ENCODE assay signal across 23 cellular contexts in genomic region chr21:10464975-10465374, GRCh38. TPM values are rescaled to one million over a fixed set of nuclear protein-coding genes. Genes with fewer than 3 reads are reported as not detected.
"Had no signal": no experiment of that assay in that cellular context is flagged by ENCODE, and none has a peak within 500 bp of the region (broad histone marks: within the 10 kb centered on the region; RNA-seq: fewer than 3 reads in every experiment).

No MANE protein-coding gene starts in this region.

- H3K4me1 ChIP-seq: ascending aorta, breast epithelium, esophagus muscularis mucosa, gastroesophageal sphincter, heart left ventricle had no signal

- H3K4me3 Mint-ChIP-seq: activated CD4-positive, alpha-beta T cell treated with anti-CD3 and anti-CD28 coated beads, Interleukin-2, amount 10 ng/mL, durations not matched to agents 24 days and 14 days; activated CD8-positive, alpha-beta T cell treated with anti-CD3 and anti-CD28 coated beads, Interleukin-2, amount 10 ng/mL, durations not matched to agents 7 days and 5 days; activated T-cell treated with anti-CD3 and anti-CD28 coated beads, Interleukin-2, amount 50 U/mL, for 24 hours; mesothelial cell of epicardium; nephron progenitor cell had no signal

- H3K27me3 Mint-ChIP-seq: activated CD4-positive, alpha-beta T cell treated with anti-CD3 and anti-CD28 coated beads, Interleukin-2, amount 10 ng/mL, durations not matched to agents 24 days and 14 days; activated T-cell treated with anti-CD3 and anti-CD28 coated beads, Interleukin-2, amount 50 U/mL, for 24 hours; progenitor cell of endocrine pancreas had no signal

- H3K27ac ChIP-seq: ascending aorta, breast epithelium, esophagus muscularis mucosa, gastroesophageal sphincter, heart left ventricle, thoracic aorta had no signal

- DNase-seq: activated CD8-positive, alpha-beta T cell treated with anti-CD3 and anti-CD28 coated beads, Interleukin-2, amount 10 ng/mL, durations not matched to agents 7 days and 5 days; activated effector memory CD4-positive, alpha-beta T cell treated with Interleukin-2 at 50 U/mL for 16 hours; activated naive CD4-positive, alpha-beta T cell treated with anti-CD3 and anti-CD28 coated beads, Interleukin-2, amount 50 U/mL, for 16 hours; activated T-cell treated with anti-CD3 and anti-CD28 coated beads, Interleukin-2, amount 50 U/mL, for 24 hours; cortex of kidney; kidney glomerular epithelial cell; nephron progenitor cell; nucleus accumbens; stimulated activated CD4-positive, alpha-beta T cell treated with anti-CD3 and anti-CD28 coated beads, Interleukin-2, amount 100 ng/mL, for 24 hours; T-helper 1 cell had no signal

- H3K36me3 Mint-ChIP-seq: mesothelial cell of epicardium had no signal

- H3K4me3 ChIP-seq: ascending aorta, breast epithelium, esophagus muscularis mucosa, gastroesophageal sphincter, heart left ventricle, thoracic aorta had no signal

- H3K9me3 ChIP-seq: ascending aorta, esophagus muscularis mucosa, thoracic aorta had no signal

- H3K9me3 Mint-ChIP-seq: activated CD4-positive, alpha-beta T cell treated with anti-CD3 and anti-CD28 coated beads, Interleukin-2, amount 10 ng/mL, durations not matched to agents 24 days and 14 days; activated T-cell treated with anti-CD3 and anti-CD28 coated beads, Interleukin-2, amount 50 U/mL, for 24 hours; mesothelial cell of epicardium; nephron progenitor cell had no signal

- H3K36me3 ChIP-seq: ascending aorta, breast epithelium, esophagus muscularis mucosa, gastroesophageal sphincter, heart left ventricle, thoracic aorta had no signal

- ATAC-seq: activated CD8-positive, alpha-beta T cell treated with anti-CD3 and anti-CD28 coated beads, Interleukin-2, amount 10 ng/mL, durations not matched to agents 7 days and 5 days had no signal

- H3K27ac Mint-ChIP-seq: activated CD4-positive, alpha-beta T cell treated with anti-CD3 and anti-CD28 coated beads, Interleukin-2, amount 10 ng/mL, durations not matched to agents 24 days and 14 days; activated CD8-positive, alpha-beta T cell treated with anti-CD3 and anti-CD28 coated beads, Interleukin-2, amount 10 ng/mL, durations not matched to agents 7 days and 5 days; activated T-cell treated with anti-CD3 and anti-CD28 coated beads, Interleukin-2, amount 50 U/mL, for 24 hours; mesothelial cell of epicardium; nephron progenitor cell; progenitor cell of endocrine pancreas had no signal

- H3K4me1 Mint-ChIP-seq: activated CD4-positive, alpha-beta T cell treated with anti-CD3 and anti-CD28 coated beads, Interleukin-2, amount 10 ng/mL, durations not matched to agents 24 days and 14 days; mesothelial cell of epicardium; nephron progenitor cell had no signal

- H3K27me3 ChIP-seq: ascending aorta, breast epithelium, esophagus muscularis mucosa, gastroesophageal sphincter had no signal

RNA-seq across cellular contexts. Expression of gene TPTE, which starts 56.4 kb away (rescaled TPM):
- total RNA-seq: activated CD4-positive, alpha-beta T cell treated with anti-CD3 and anti-CD28 coated beads, Interleukin-2, amount 10 ng/mL, durations not matched to agents 24 days and 14 days; activated CD8-positive, alpha-beta T cell treated with anti-CD3 and anti-CD28 coated beads, Interleukin-2, amount 10 ng/mL, durations not matched to agents 7 days and 5 days; ascending aorta; breast epithelium; esophagus muscularis mucosa; gastroesophageal sphincter; heart left ventricle; liver; mesothelial cell of epicardium; progenitor cell of endocrine pancreas; right cardiac atrium; skeletal muscle tissue; thoracic aorta; urinary bladder had no signal
